ENCODE assay signal across 8 cellular contexts in the genomic region with DNA sequence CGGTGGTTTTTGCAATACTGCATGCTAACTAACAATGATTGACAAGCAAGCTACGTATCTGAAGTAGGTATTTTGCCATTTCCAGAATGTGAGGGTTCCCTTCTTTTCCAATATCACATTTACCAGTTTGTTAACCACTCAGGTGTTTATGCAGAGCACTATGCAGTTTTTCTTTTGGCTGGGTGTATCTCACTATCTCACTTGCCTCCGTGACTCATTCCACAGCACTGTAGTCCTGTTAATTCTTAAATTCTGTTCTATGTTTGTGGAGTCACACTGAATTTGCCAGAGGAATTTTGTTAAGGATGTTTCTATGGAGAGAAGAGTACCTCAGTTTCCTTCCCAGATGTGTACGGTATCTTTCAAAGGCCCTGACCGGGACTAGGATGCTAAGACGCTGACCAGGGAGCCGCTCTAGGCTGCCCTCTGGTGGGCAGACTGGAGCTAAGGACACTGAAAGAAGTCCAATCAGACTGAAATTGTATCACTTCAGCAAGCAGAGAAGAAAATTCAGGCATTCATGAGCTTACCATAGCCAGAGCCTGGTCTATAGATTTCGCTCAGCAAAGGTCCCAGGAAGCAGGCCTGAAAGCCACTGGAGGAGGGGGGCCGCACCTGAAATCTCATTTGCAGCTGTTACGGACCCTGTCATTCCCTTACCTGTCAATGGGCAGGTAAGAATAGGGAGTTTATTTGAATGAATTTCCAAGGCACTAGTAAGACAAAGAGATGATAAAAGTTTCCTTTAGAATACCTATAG.
DNase-seq lines count a peak whose midpoint lies in the region; ATAC-seq and TF ChIP-seq lines count a peak whose summit lies in the region.

No MANE protein-coding gene starts in this region.

- TF ChIP-seq CTCF in progenitor cell of endocrine pancreas (IDR thresholded peaks at IDR 0.05; ENCODE audit: unreplicated experiment), result peak; percentile 95

- no peaks in the 10 kb centered on the region for H3K27me3 Mint-ChIP-seq in progenitor cell of endocrine pancreas

- no peak overlapping the region for H3K27ac Mint-ChIP-seq in progenitor cell of endocrine pancreas

- peak; percentile 96 for ATAC-seq in GM18502 (IDR thresholded peaks at IDR 0.05; ENCODE audit: poor library complexity, unreplicated experiment)
- ATAC-seq in HG02678 (IDR thresholded peaks at IDR 0.05; ENCODE audit: unreplicated experiment), result peak; percentile 94

- H3K36me3 Mint-ChIP-seq in progenitor cell of endocrine pancreas (ENCODE audit: insufficient read depth), result no peaks in the 10 kb centered on the region

- H3K4me3 Mint-ChIP-seq in progenitor cell of endocrine pancreas (ENCODE audit: low read depth), result no peak overlapping the region

- DNase-seq in C1 segment of cervical spinal cord (lab: John Stamatoyannopoulos, UW) (peak in 10 of 14 donors; percentile 2 to 66 (median 15)), MV-4-11 (lab: John Stamatoyannopoulos, UW) (peak; percentile 16), glomerular endothelial cell (ENCODE audit: extremely low read depth, low read depth, low spot score) (peak; percentile 14), progenitor cell of endocrine pancreas (ENCODE audit: low spot score, unreplicated experiment) (peak; percentile 57), OCI-M2 (lab: John Stamatoyannopoulos, UW; ENCODE audit: unreplicated experiment) (no peak)
- DNase-seq in activated CD8-positive, alpha-beta memory T cell treated with anti-CD3 and anti-CD28 coated beads, Interleukin-2, amount 50 U/mL, for 48 hours, result peak; percentile 70

- H3K9me3 Mint-ChIP-seq in progenitor cell of endocrine pancreas (ENCODE audit: low read depth), result peaks cover 3% of the 10 kb centered on the region

- H3K4me1 Mint-ChIP-seq in progenitor cell of endocrine pancreas (ENCODE audit: low read depth), result no peaks in the 10 kb centered on the region
